In genomic region chr6:16081337-16081736, GRCh38 we compare ENCODE assay signal across 10 cellular contexts.
"Had no signal": no experiment of that assay in that cellular context is flagged by ENCODE, and none has a peak within 500 bp of the region (broad histone marks: within the 10 kb centered on the region; RNA-seq: fewer than 3 reads in every experiment).

No MANE protein-coding gene starts in this region.

- H3K36me3 ChIP-seq: HAP-1 had no signal

- H2AFZ ChIP-seq: GM23248 had no signal

- H3K4me3 ChIP-seq: GM23248, HAP-1, K562 had no signal

- FAIRE-seq: HTR-8/SVneo, K562 had no signal

- H3K27ac ChIP-seq: GM23248 had no signal

- H3K9me3 ChIP-seq: HAP-1 had no signal

- ATAC-seq: HCT116 had no signal

- DNase-seq: GM23248, GOT3, H7, HFFc6, IMR-90, KG1 had no signal
